ENCODE assay signal across 8 cellular contexts in the genomic region with DNA sequence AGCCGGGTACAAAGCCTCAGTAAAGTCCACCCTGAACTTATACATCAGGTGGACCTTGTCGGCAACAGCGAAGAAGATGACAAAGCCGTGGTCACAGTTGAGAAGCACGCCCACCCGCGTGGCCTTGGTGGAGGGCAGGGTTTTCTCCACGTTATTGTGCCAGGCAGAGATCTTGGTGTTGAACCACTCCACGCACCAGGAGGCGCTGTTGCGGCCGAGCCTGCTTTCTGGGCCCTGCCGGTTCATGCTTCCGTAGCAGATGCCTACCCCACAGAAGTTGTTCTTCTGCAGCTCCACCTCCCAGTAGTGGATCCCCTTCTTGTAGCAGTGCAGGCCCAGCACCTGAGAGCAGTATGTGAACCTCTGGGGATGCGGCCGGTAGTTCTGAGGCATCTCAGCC. TPM values are rescaled to one million over a fixed set of nuclear protein-coding genes. Genes with fewer than 3 reads are reported as not detected.
DNase-seq lines count a peak whose midpoint lies in the region; ATAC-seq, FAIRE-seq and TF ChIP-seq lines count a peak whose summit lies in the region.

No MANE protein-coding gene starts in this region.

- H3K9me1 ChIP-seq in K562 (ENCODE audit: control insufficient read depth, insufficient read depth, low read length): peaks cover 5% of the 10 kb centered on the region

- H3K4me3 ChIP-seq in AG04449 (ENCODE audit: low read depth, low read length) (no peak overlapping the region), Peyer's patch (no peak overlapping the region), K562 (no peak overlapping the region), vagina (no peak overlapping the region)

- H4K20me1 ChIP-seq in K562 (replicated peaks; ENCODE audit: control insufficient read depth, insufficient read depth, low read length): no peaks in the 10 kb centered on the region

- no peak overlapping the region for H3K4me3 Mint-ChIP-seq in mesothelial cell of epicardium

- TF ChIP-seq POLR2A in Peyer's patch (IDR thresholded peaks at IDR 0.05): no peak
- TF ChIP-seq POLR2A in K562 (conservative IDR thresholded peaks at IDR 0.05): no peak
- TF ChIP-seq POLR2A in vagina (IDR thresholded peaks at IDR 0.05): no peak

- H3K36me3 Mint-ChIP-seq in mesothelial cell of epicardium: peaks cover 70% of the 10 kb centered on the region

- ATAC-seq in K562 (peak; percentile 73), HG02678 (IDR thresholded peaks at IDR 0.05; ENCODE audit: unreplicated experiment) (no peak), HG02588 (IDR thresholded peaks at IDR 0.05; ENCODE audit: unreplicated experiment) (no peak)

- POLR2A ChIA-PET in AG04449 (lab: Yijun Ruan, JAX) (no interaction called here), K562 (lab: Yijun Ruan, JAX) (interaction anchor here (1.0 to 1.1 kb wide), 2 partner anchors 16 to 21 kb away, joined by 4 read pairs; no protein-coding TSS in a partner anchor)

- CTCF ChIA-PET in AG04449 (lab: Yijun Ruan, JAX): interaction anchor here (1.5 to 1.6 kb wide), 2 partner anchors 13 to 111 kb away, joined by 5 read pairs; no protein-coding TSS in a partner anchor
- CTCF ChIA-PET in K562 (lab: Yijun Ruan, JAX; ENCODE audit: low intra/inter-chr PET ratio): interaction anchor here (1.6 kb wide), 1 partner anchor 48 kb away, joined by 6 read pairs; no protein-coding TSS in a partner anchor

- H3K4me1 Mint-ChIP-seq in mesothelial cell of epicardium: peaks cover 5% of the 10 kb centered on the region

- H3K27me3 Mint-ChIP-seq in mesothelial cell of epicardium (ENCODE audit: low read depth): no peaks in the 10 kb centered on the region

- DNase-seq in AG04449 (ENCODE audit: low read depth, low spot score): no peak
- peak in 2 of 3 donors; percentile 43 to 66 for DNase-seq in Peyer's patch
- peak; percentile 34 to 49 (median 42) for DNase-seq in K562 (ENCODE audit: extremely low read depth in 1 of 4, low spot score in 3 of 4)
- DNase-seq in mesothelial cell of epicardium (ENCODE audit: low spot score in 2 of 2, unreplicated experiment in 2 of 2): no peak
- no peak for DNase-seq in vagina (ENCODE audit: extremely low spot score in 2 of 2)
- no peak for DNase-seq in SK-N-DZ (ENCODE audit: low spot score)

- H3K27me3 ChIP-seq in Peyer's patch: no peaks in the 10 kb centered on the region
- H3K27me3 ChIP-seq in K562 (ENCODE audit: control insufficient read depth in 2 of 2, insufficient read depth in 2 of 2, low read length in 2 of 2): no peaks in the 10 kb centered on the region
- H3K27me3 ChIP-seq in vagina: no peaks in the 10 kb centered on the region

- intact Hi-C loops in K562 (cut with micrococcal nuclease): loop anchor here (5.0 kb wide), 1 partner anchor 51 kb away; no protein-coding TSS in a partner anchor
- intact Hi-C loops in vagina (cut with DNase I): no loop called here

- FAIRE-seq in K562 (lab: Jason Lieb, UNC): peak; percentile 78

- no peak overlapping the region for H2AFZ ChIP-seq in K562 (ENCODE audit: low read depth, low read length)

- peak in 1 of 2 experiments; percentile 38; a peak in 2 of 4 replicates for TF ChIP-seq RAD21 in K562 (CRISPR knock-in tag; conservative IDR thresholded peaks at IDR 0.05 in 1 of 2, IDR thresholded peaks at IDR 0.05 in 1 of 2)

- H3K4me2 ChIP-seq in K562 (ENCODE audit: insufficient read depth, low read length): no peak overlapping the region

- TF ChIP-seq EP300 in K562 (IDR thresholded peaks at IDR 0.05; ENCODE audit: low read length): no peak

- BruUV-seq in K562 (replicated peaks; lab: Mats Ljungman, UMichigan): no TSS peak

- H3K4me1 ChIP-seq in Peyer's patch (no peaks in the 10 kb centered on the region), K562 (replicated peaks in 1 of 2; ENCODE audit: control insufficient read depth in 2 of 2, insufficient read depth in 2 of 2, low read length in 2 of 2) (no peaks in the 10 kb centered on the region), vagina (peaks cover 42% of the 10 kb centered on the region)

- H3K9ac ChIP-seq in K562 (ENCODE audit: insufficient read depth in 1 of 2, low read depth in 2 of 2, low read length in 2 of 2): no peak overlapping the region

- 87% methylated on average over 16 of the region's 16 CpGs for WGBS in K562 (ENCODE audit: insufficient coverage, low coverage, missing lambda C conversion rate)

- H3K36me3 ChIP-seq in Peyer's patch (peaks cover 0 to 89% (median 0%) of the 10 kb centered on the region in 3 donors), K562 (ENCODE audit: control insufficient read depth, insufficient read depth, low read length) (peaks cover 79% of the 10 kb centered on the region), vagina (peaks cover 3 to 69% of the 10 kb centered on the region in 2 donors)

- no peaks in the 10 kb centered on the region for H3K79me2 ChIP-seq in K562 (ENCODE audit: control insufficient read depth, insufficient read depth, low read length)

- peaks cover 14% of the 10 kb centered on the region for H3K9me3 Mint-ChIP-seq in mesothelial cell of epicardium

- peak; percentile 34 for TF ChIP-seq CTCF in AG04449 (IDR thresholded peaks at IDR 0.05; ENCODE audit: insufficient read depth, low read length, missing control alignments)
- peak; percentile 22 to 42 (median 34) for TF ChIP-seq CTCF in Peyer's patch (IDR thresholded peaks at IDR 0.05)
- TF ChIP-seq CTCF in K562 (IDR thresholded peaks at IDR 0.05 in 2 of 3, conservative IDR thresholded peaks at IDR 0.05 in 1 of 3; ENCODE audit: insufficient read depth in 2 of 3, low read depth in 1 of 3, low read length in 3 of 3): peak; percentile 59 to 67 (median 63)
- peak; percentile 34 for TF ChIP-seq CTCF in mesothelial cell of epicardium (IDR thresholded peaks at IDR 0.05; ENCODE audit: unreplicated experiment)
- TF ChIP-seq CTCF in vagina (IDR thresholded peaks at IDR 0.05): no peak

- H3K27ac Mint-ChIP-seq in mesothelial cell of epicardium: no peak overlapping the region

- peaks cover 0 to 13% (median 0%) of the 10 kb centered on the region in 4 donors for H3K9me3 ChIP-seq in Peyer's patch
- H3K9me3 ChIP-seq in K562 (replicated peaks; ENCODE audit: control insufficient read depth, insufficient read depth, low read depth, low read length): no peaks in the 10 kb centered on the region
- no peaks in the 10 kb centered on the region for H3K9me3 ChIP-seq in vagina

- H3K27ac ChIP-seq in Peyer's patch (no peak overlapping the region), K562 (ENCODE audit: extremely low read depth, low read depth, low read length) (no peak overlapping the region), vagina (peak overlapping the region; percentile 77)

- in situ Hi-C loops in K562 (cut with MboI): no loop called here

RNA-seq across cellular contexts. Expression of a gene that starts 22.1 kb away (rescaled TPM):
- 100 to 1,000 TPM in 3 of 4 donors, 10 to 100 TPM in 1; 87.0 to 344 (median 119) TPM for total RNA-seq in Peyer's patch
- total RNA-seq in K562 (2011; cell fraction: chromatin; rRNA removed; ENCODE audit: low replicate concordance): 98.3 and 102 TPM in 2 replicates
- total RNA-seq in K562 (2011; cell fraction: nucleolus; rRNA removed): 46.4 and 52.8 TPM in 2 replicates
- total RNA-seq in K562 (2011; cell fraction: nucleoplasm; rRNA removed): 56.4 and 79.2 TPM in 2 replicates
- total RNA-seq in K562 (2014; rRNA removed): 24.2 and 26.5 TPM in 2 replicates
- 28.9 and 33.9 TPM in 2 replicates for total RNA-seq in K562 (2014; rRNA removed; fragmentation: Illumina TruSeq; extraction: Trizol)
- 26.9 and 28.6 TPM in 2 replicates for total RNA-seq in K562 (2015; rRNA removed; fragmentation: Illumina TruSeq; extraction: Trizol)
- total RNA-seq in K562 (2021): 46.6 and 49.5 TPM in 2 replicates
- polyA plus RNA-seq in K562 (2011; rRNA removed): 18.7 and 28.4 TPM in 2 replicates
- 15.8 and 17.8 TPM in 2 replicates for polyA plus RNA-seq in K562 (2011; cell fraction: cytosol; rRNA removed)
- polyA plus RNA-seq in K562 (2011; cell fraction: nucleus; rRNA removed): 60.7 and 84.1 TPM in 2 replicates
- 39.3 and 65.9 TPM in 2 replicates for polyA plus RNA-seq in K562 (2012)
- 44.1 and 46.4 TPM in 2 replicates for polyA plus RNA-seq in K562 (2014; fragmentation: Illumina TruSeq; extraction: Trizol)
- 1 to 10 TPM; 5.9 to 8.5 TPM for polyA plus RNA-seq in K562 (2014; fragmentation: Nextera tagmentation; extraction: Ambion mirVana)
- 21.9 and 24.5 TPM in 2 replicates for polyA plus RNA-seq in K562 (2014; rRNA removed)
- polyA minus RNA-seq in K562 (2011; rRNA and poly(A)+ RNA removed): 26.3 and 45.3 TPM in 2 replicates
- 15.9 and 20.9 TPM in 2 replicates for polyA minus RNA-seq in K562 (2011; cell fraction: cytosol; rRNA and poly(A)+ RNA removed)
- 22.1 and 33.8 TPM in 2 replicates for polyA minus RNA-seq in K562 (2011; cell fraction: nucleus; rRNA and poly(A)+ RNA removed)
- total RNA-seq in mesothelial cell of epicardium: 44.3 to 47.4 TPM (median 45.6 TPM) in 3 replicates
- 70.0 TPM for total RNA-seq in vagina
- polyA plus RNA-seq in SK-N-DZ (2014; cell fraction: cytosol; rRNA removed): 2.2 and 2.4 TPM in 2 replicates
- 4.3 and 8.4 TPM in 2 replicates for polyA plus RNA-seq in SK-N-DZ (2014; cell fraction: nucleus; rRNA removed)

RNA-seq across cellular contexts. Expression of a gene that starts 57.8 kb away (rescaled TPM):
- 10 to 100 TPM in 1 of 4 donors, 1 to 10 TPM in 3; 4.2 to 12.4 (median 9.0) TPM for total RNA-seq in Peyer's patch
- total RNA-seq in K562 (2011; cell fraction: chromatin; rRNA removed; ENCODE audit: low replicate concordance): 19.7 and 38.1 TPM in 2 replicates
- 10.0 and 11.2 TPM in 2 replicates for total RNA-seq in K562 (2011; cell fraction: nucleolus; rRNA removed)
- 21.6 and 45.1 TPM in 2 replicates for total RNA-seq in K562 (2011; cell fraction: nucleoplasm; rRNA removed)
- total RNA-seq in K562 (2014; rRNA removed): 4.2 and 5.9 TPM in 2 replicates
- 7.5 and 9.1 TPM in 2 replicates for total RNA-seq in K562 (2014; rRNA removed; fragmentation: Illumina TruSeq; extraction: Trizol)
- 7.5 and 7.8 TPM in 2 replicates for total RNA-seq in K562 (2015; rRNA removed; fragmentation: Illumina TruSeq; extraction: Trizol)
- 9.5 and 9.9 TPM in 2 replicates for total RNA-seq in K562 (2021)
- 5.4 and 7.2 TPM in 2 replicates for polyA plus RNA-seq in K562 (2011; rRNA removed)
- polyA plus RNA-seq in K562 (2011; cell fraction: cytosol; rRNA removed): 1.8 and 2.1 TPM in 2 replicates
- polyA plus RNA-seq in K562 (2011; cell fraction: nucleus; rRNA removed): 14.5 and 17.3 TPM in 2 replicates
- polyA plus RNA-seq in K562 (2012): 2.7 and 3.9 TPM in 2 replicates
- 5.3 and 8.4 TPM in 2 replicates for polyA plus RNA-seq in K562 (2014; fragmentation: Illumina TruSeq; extraction: Trizol)
- 1 to 10 TPM; 1.3 to 2.0 TPM for polyA plus RNA-seq in K562 (2014; fragmentation: Nextera tagmentation; extraction: Ambion mirVana)
- polyA plus RNA-seq in K562 (2014; rRNA removed): 4.3 and 5.1 TPM in 2 replicates
- 5.8 and 9.0 TPM in 2 replicates for polyA minus RNA-seq in K562 (2011; rRNA and poly(A)+ RNA removed)
- polyA minus RNA-seq in K562 (2011; cell fraction: cytosol; rRNA and poly(A)+ RNA removed): 2.6 and 3.3 TPM in 2 replicates
- 12.9 and 23.0 TPM in 2 replicates for polyA minus RNA-seq in K562 (2011; cell fraction: nucleus; rRNA and poly(A)+ RNA removed)
- 8.2 to 9.4 TPM (median 8.6 TPM) in 3 replicates for total RNA-seq in mesothelial cell of epicardium
- total RNA-seq in vagina: 13.0 TPM
- polyA plus RNA-seq in SK-N-DZ (2014; cell fraction: cytosol; rRNA removed): 7.2 TPM in 2 replicates
- 14.2 and 15.5 TPM in 2 replicates for polyA plus RNA-seq in SK-N-DZ (2014; cell fraction: nucleus; rRNA removed)

RNA-seq across cellular contexts. Expression of a gene that starts 58.0 kb away (rescaled TPM):
- total RNA-seq in Peyer's patch (10 to 100 TPM in 1 of 4 donors, 1 to 10 TPM in 1, not detected in 2; 1.7 to 10.7 TPM), K562 (2014; rRNA removed) (0.59 and 1.1 TPM in 2 replicates), K562 (2014; rRNA removed; fragmentation: Illumina TruSeq; extraction: Trizol) (0.62 and 0.64 TPM in 2 replicates), K562 (2015; rRNA removed; fragmentation: Illumina TruSeq; extraction: Trizol) (0.75 and 0.98 TPM in 2 replicates), K562 (2021) (1.6 and 1.7 TPM in 2 replicates), mesothelial cell of epicardium (3.5 to 3.9 TPM (median 3.8 TPM) in 3 replicates), vagina (2.7 TPM)
- 0.37 TPM in 1 of 2 replicates, not detected in the other for total RNA-seq in K562 (2011; cell fraction: chromatin; rRNA removed; ENCODE audit: low replicate concordance)
- 0.79 and 0.83 TPM in 2 replicates for total RNA-seq in K562 (2011; cell fraction: nucleolus; rRNA removed)
- 0.59 and 0.69 TPM in 2 replicates for total RNA-seq in K562 (2011; cell fraction: nucleoplasm; rRNA removed)
- polyA plus RNA-seq in K562 (2011; rRNA removed) (0.22 and 0.38 TPM in 2 replicates), K562 (2014; fragmentation: Illumina TruSeq; extraction: Trizol) (0.24 and 0.27 TPM in 2 replicates), K562 (2014; fragmentation: Nextera tagmentation; extraction: Ambion mirVana) (under 1 TPM; 0.07 to 0.08 TPM), K562 (2014; rRNA removed) (0.42 and 0.74 TPM in 2 replicates)
- polyA plus RNA-seq in K562 (2011; cell fraction: cytosol; rRNA removed): 0.13 and 0.48 TPM in 2 replicates
- 0.52 and 0.94 TPM in 2 replicates for polyA plus RNA-seq in K562 (2011; cell fraction: nucleus; rRNA removed)
- polyA plus RNA-seq in K562 (2012): 0.51 and 0.59 TPM in 2 replicates
- polyA minus RNA-seq in K562 (2011; rRNA and poly(A)+ RNA removed): not detected in 2 replicates
- polyA minus RNA-seq in K562 (2011; cell fraction: cytosol; rRNA and poly(A)+ RNA removed): 0.38 TPM in 1 of 2 replicates, not detected in the other
- polyA minus RNA-seq in K562 (2011; cell fraction: nucleus; rRNA and poly(A)+ RNA removed): 0.11 and 0.27 TPM in 2 replicates
- polyA plus RNA-seq in SK-N-DZ (2014; cell fraction: cytosol; rRNA removed): 0.36 and 0.50 TPM in 2 replicates
- 0.44 and 1.7 TPM in 2 replicates for polyA plus RNA-seq in SK-N-DZ (2014; cell fraction: nucleus; rRNA removed)

Comparison
In these comparisons a context has a peak if more than half of its experiments do, and no peak if none do; other contexts are left out.
1. DNase-seq: peak in Peyer's patch (2 of 3) and K562 (4 of 4); none in AG04449 (single experiment), mesothelial cell of epicardium (0 of 2), vagina (0 of 2) and SK-N-DZ (single experiment).
2. CTCF ChIP-seq: peak in AG04449 (single experiment), Peyer's patch (6 of 6), K562 (3 of 3) and mesothelial cell of epicardium (single experiment); none in vagina (0 of 3).